In genomic region chrX:150696836-150697235, GRCh38 we compare ENCODE assay signal across 12 cellular contexts. TPM values are rescaled to one million over a fixed set of nuclear protein-coding genes. Genes with fewer than 3 reads are reported as not detected.
DNase-seq lines count a peak whose midpoint lies in the region; ATAC-seq and TF ChIP-seq lines count a peak whose summit lies in the region.
"Had no signal": no experiment of that assay in that cellular context is flagged by ENCODE, and none has a peak within 500 bp of the region (broad histone marks: within the 10 kb centered on the region; RNA-seq: fewer than 3 reads in every experiment).

No MANE protein-coding gene starts in this region.

- intact Hi-C loops in activated CD4-positive, alpha-beta T cell treated with anti-CD3 and anti-CD28 coated beads for 36 hours (cut with DNase I, micrococcal nuclease), result loop anchor here (1.0 to 10.0 kb wide), 5 partner anchors 122 to 1062 kb away; partner anchors contain the start of genes CD99L2 (in 1 of the 2), HMGB3 (in 1 of the 2), MAMLD1 (in 1 of the 2) and TMEM185A (in 1 of the 2)
- intact Hi-C loops in activated CD8-positive, alpha-beta T cell treated with anti-CD3 and anti-CD28 coated beads for 36 hours (cut with micrococcal nuclease), result no loop called here

- H3K36me3 Mint-ChIP-seq in activated CD4-positive, alpha-beta T cell treated with anti-CD3 and anti-CD28 coated beads for 36 hours (ENCODE audit: low read depth), result peaks cover 26% of the 10 kb centered on the region
- H3K36me3 Mint-ChIP-seq in activated CD8-positive, alpha-beta T cell treated with anti-CD3 and anti-CD28 coated beads for 36 hours (ENCODE audit: low read depth), result peaks cover 28% of the 10 kb centered on the region
- H3K36me3 Mint-ChIP-seq in natural killer cell treated with Interleukin-12 subunit alpha and Interleukin-12 subunit beta and Interleukin-15 and Interleukin-18, amount 100 ng/mL, for 72 hours, result no peaks in the 10 kb centered on the region

- H3K4me1 Mint-ChIP-seq in activated CD4-positive, alpha-beta T cell treated with anti-CD3 and anti-CD28 coated beads for 36 hours, result peaks cover 41% of the 10 kb centered on the region
- H3K4me1 Mint-ChIP-seq in activated CD8-positive, alpha-beta T cell treated with anti-CD3 and anti-CD28 coated beads for 36 hours (ENCODE audit: low read depth), result peaks cover 47% of the 10 kb centered on the region
- H3K4me1 Mint-ChIP-seq in natural killer cell treated with Interleukin-12 subunit alpha and Interleukin-12 subunit beta and Interleukin-15 and Interleukin-18, amount 100 ng/mL, for 72 hours (ENCODE audit: low read depth in 2 of 2), result peaks cover 34 to 43% of the 10 kb centered on the region in 2 donors

- no peaks in the 10 kb centered on the region for H3K27me3 Mint-ChIP-seq in activated CD4-positive, alpha-beta T cell treated with anti-CD3 and anti-CD28 coated beads for 36 hours
- no peaks in the 10 kb centered on the region for H3K27me3 Mint-ChIP-seq in activated CD8-positive, alpha-beta T cell treated with anti-CD3 and anti-CD28 coated beads for 36 hours
- peaks cover 0 to 3% of the 10 kb centered on the region in 2 donors for H3K27me3 Mint-ChIP-seq in natural killer cell treated with Interleukin-12 subunit alpha and Interleukin-12 subunit beta and Interleukin-15 and Interleukin-18, amount 100 ng/mL, for 72 hours

- peak; percentile 59 for DNase-seq in activated CD4-positive, alpha-beta T cell treated with anti-CD3 and anti-CD28 coated beads for 36 hours
- no peak for DNase-seq in activated CD4-positive, alpha-beta T cell treated with anti-CD3 and anti-CD28 coated beads for 1 hour
- DNase-seq in GM20000 (ENCODE audit: low spot score) (peak; percentile 9), amniotic stem cell (lab: John Stamatoyannopoulos, UW) (no peak), HCEC 1CT (no peak)
- DNase-seq in activated CD8-positive, alpha-beta T cell treated with anti-CD3 and anti-CD28 coated beads for 36 hours, result peak; percentile 50
- no peak for DNase-seq in natural killer cell treated with Interleukin-12 subunit alpha and Interleukin-12 subunit beta and Interleukin-15 and Interleukin-18, amount 100 ng/mL, for 72 hours (ENCODE audit: low spot score)
- DNase-seq: GM23248, mesenchymal stem cell, small intestine, upper lobe of left lung had no signal

- H3K4me3 Mint-ChIP-seq in activated CD4-positive, alpha-beta T cell treated with anti-CD3 and anti-CD28 coated beads for 36 hours, result peak overlapping the region; percentile 88
- H3K4me3 Mint-ChIP-seq in activated CD8-positive, alpha-beta T cell treated with anti-CD3 and anti-CD28 coated beads for 36 hours, result peak overlapping the region; percentile 87
- H3K4me3 Mint-ChIP-seq in natural killer cell treated with Interleukin-12 subunit alpha and Interleukin-12 subunit beta and Interleukin-15 and Interleukin-18, amount 100 ng/mL, for 72 hours, result peak overlapping the region; percentile 84

- CTCF ChIA-PET in activated CD4-positive, alpha-beta T cell treated with anti-CD3 and anti-CD28 coated beads for 36 hours (lab: Charles Lee), result interaction anchor here (2.6 kb wide), 1 partner anchor 13 kb away, joined by 9 read pairs; no protein-coding TSS in a partner anchor
- CTCF ChIA-PET in activated CD8-positive, alpha-beta T cell treated with anti-CD3 and anti-CD28 coated beads for 36 hours (lab: Charles Lee), result interaction anchor here (0.8 to 2.9 kb wide), 3 partner anchors 11 to 19 kb away, joined by 3 to 9 read pairs (median 7); no protein-coding TSS in a partner anchor

- POLR2A ChIA-PET in activated CD4-positive, alpha-beta T cell treated with anti-CD3 and anti-CD28 coated beads for 36 hours (lab: Charles Lee), result no interaction called here
- POLR2A ChIA-PET in activated CD8-positive, alpha-beta T cell treated with anti-CD3 and anti-CD28 coated beads for 36 hours (lab: Charles Lee), result interaction anchor here (0.6 kb wide), 1 partner anchor 24 kb away, joined by 3 read pairs; no protein-coding TSS in a partner anchor

- no peak for TF ChIP-seq CTCF in GM20000 (IDR thresholded peaks at IDR 0.05; ENCODE audit: extremely low read depth, missing control alignments)
- TF ChIP-seq CTCF in activated CD8-positive, alpha-beta T cell treated with anti-CD3 and anti-CD28 coated beads for 36 hours (IDR thresholded peaks at IDR 0.05), result no peak

- no peaks in the 10 kb centered on the region for H3K9me3 Mint-ChIP-seq in activated CD4-positive, alpha-beta T cell treated with anti-CD3 and anti-CD28 coated beads for 36 hours (ENCODE audit: low read depth)
- no peaks in the 10 kb centered on the region for H3K9me3 Mint-ChIP-seq in activated CD8-positive, alpha-beta T cell treated with anti-CD3 and anti-CD28 coated beads for 36 hours
- no peaks in the 10 kb centered on the region for H3K9me3 Mint-ChIP-seq in natural killer cell treated with Interleukin-12 subunit alpha and Interleukin-12 subunit beta and Interleukin-15 and Interleukin-18, amount 100 ng/mL, for 72 hours

- peak; percentile 23 for ATAC-seq in activated CD4-positive, alpha-beta T cell treated with anti-CD3 and anti-CD28 coated beads for 36 hours
- no peak for ATAC-seq in activated CD8-positive, alpha-beta T cell treated with anti-CD3 and anti-CD28 coated beads for 36 hours
- ATAC-seq in natural killer cell treated with Interleukin-12 subunit alpha and Interleukin-12 subunit beta and Interleukin-15 and Interleukin-18, amount 100 ng/mL, for 72 hours, result no peak
- ATAC-seq in HG02798 (IDR thresholded peaks at IDR 0.05; ENCODE audit: poor library complexity, unreplicated experiment), result no peak

- peak overlapping the region; percentile 97 for H3K27ac Mint-ChIP-seq in activated CD4-positive, alpha-beta T cell treated with anti-CD3 and anti-CD28 coated beads for 36 hours
- H3K27ac Mint-ChIP-seq in activated CD8-positive, alpha-beta T cell treated with anti-CD3 and anti-CD28 coated beads for 36 hours, result peak overlapping the region; percentile 97
- H3K27ac Mint-ChIP-seq in natural killer cell treated with Interleukin-12 subunit alpha and Interleukin-12 subunit beta and Interleukin-15 and Interleukin-18, amount 100 ng/mL, for 72 hours, result peak overlapping the region; percentile 78 to 91

RNA-seq across cellular contexts. Expression of gene MTMR1, which starts 3.6 kb away (rescaled TPM):
- total RNA-seq in activated CD4-positive, alpha-beta T cell treated with anti-CD3 and anti-CD28 coated beads for 36 hours, result 10 to 100 TPM; 41.9 to 42.0 TPM
- 10 to 100 TPM; 32.8 to 38.6 TPM for total RNA-seq in activated CD8-positive, alpha-beta T cell treated with anti-CD3 and anti-CD28 coated beads for 36 hours
- 10 to 100 TPM; 32.1 to 37.1 TPM for total RNA-seq in natural killer cell treated with Interleukin-12 subunit alpha and Interleukin-12 subunit beta and Interleukin-15 and Interleukin-18, amount 100 ng/mL, for 72 hours

Comparison
In these comparisons a context has a peak if more than half of its experiments do, and no peak if none do; other contexts are left out.
1. DNase-seq: peak in activated CD4-positive, alpha-beta T cell treated with anti-CD3 and anti-CD28 coated beads for 36 hours (single experiment), GM20000 (single experiment) and activated CD8-positive, alpha-beta T cell treated with anti-CD3 and anti-CD28 coated beads for 36 hours (single experiment); none in activated CD4-positive, alpha-beta T cell treated with anti-CD3 and anti-CD28 coated beads for 1 hour (single experiment), natural killer cell treated with Interleukin-12 subunit alpha and Interleukin-12 subunit beta and Interleukin-15 and Interleukin-18, amount 100 ng/mL, for 72 hours (single experiment), amniotic stem cell (single experiment) and HCEC 1CT (single experiment).
2. Peak in every context shown above with its lines, with median percentiles within 50 percentile points of each other: H3K27ac Mint-ChIP-seq and H3K4me3 Mint-ChIP-seq.